8 cellular contexts compared by ENCODE assay signal in genomic region chr4:109701566-109702399, GRCh38. TPM values are rescaled to one million over a fixed set of nuclear protein-coding genes. Genes with fewer than 3 reads are reported as not detected.
A peak's percentile ranks its signal among the peaks of the same experiment; 100 is the strongest.
DNase-seq lines count a peak whose midpoint lies in the region; ATAC-seq and TF ChIP-seq lines count a peak whose summit lies in the region.

No MANE protein-coding gene starts in this region.

- DNase-seq in Kasumi-1 (lab: John Stamatoyannopoulos, UW): peak; percentile 26 to 29
- no peak for DNase-seq in central memory CD8-positive, alpha-beta T cell (ENCODE audit: low spot score in 2 of 2)
- DNase-seq in mucosa of descending colon: peak in 2 of 3 donors; percentile 60 to 62
- DNase-seq in putamen (ENCODE audit: low spot score): no peak
- DNase-seq in G401 (ENCODE audit: low spot score): no peak
- DNase-seq in DMS114 treated with DMSO at 0.1 percent for 48 hours (lab: John Stamatoyannopoulos, UW; ENCODE audit: unreplicated experiment): no peak

- in situ Hi-C loops in G401 (cut with HindIII; ENCODE audit: low sequenced_read_pairs): no loop called here

- TF ChIP-seq CTCF in GM12875 (IDR thresholded peaks at IDR 0.05; ENCODE audit: borderline replicate concordance, insufficient read depth, low read depth, low read length): no peak
- no peak for TF ChIP-seq CTCF in mucosa of descending colon (IDR thresholded peaks at IDR 0.05)

- H3K27ac Mint-ChIP-seq in central memory CD8-positive, alpha-beta T cell (ENCODE audit: low read depth): peak overlapping the region; percentile 94

- H3K9me3 Mint-ChIP-seq in central memory CD8-positive, alpha-beta T cell: no peaks in the 10 kb centered on the region

- peak overlapping the region; percentile 90 for H3K4me3 Mint-ChIP-seq in central memory CD8-positive, alpha-beta T cell

- no peaks in the 10 kb centered on the region for H3K27me3 Mint-ChIP-seq in central memory CD8-positive, alpha-beta T cell

- intact Hi-C loops in mucosa of descending colon (cut with DNase I, micrococcal nuclease): no loop called here

- peaks cover 49% of the 10 kb centered on the region for H3K4me1 Mint-ChIP-seq in central memory CD8-positive, alpha-beta T cell

- peaks cover 45% of the 10 kb centered on the region for H3K4me1 ChIP-seq in mucosa of descending colon (ENCODE audit: low read depth)

- peaks cover 16% of the 10 kb centered on the region for H3K36me3 Mint-ChIP-seq in central memory CD8-positive, alpha-beta T cell (ENCODE audit: insufficient read depth)

- H3K36me3 ChIP-seq in mucosa of descending colon (ENCODE audit: low read depth): no peaks in the 10 kb centered on the region

- H3K9me3 ChIP-seq in mucosa of descending colon: no peaks in the 10 kb centered on the region

- no peak for ATAC-seq in central memory CD8-positive, alpha-beta T cell (replicated peaks; ENCODE audit: extremely low read depth, poor library complexity, severe bottlenecking)
- ATAC-seq in mucosa of descending colon: peak; percentile 55
- no peak for ATAC-seq in GM19035 (IDR thresholded peaks at IDR 0.05; ENCODE audit: unreplicated experiment)

- H3K4me3 ChIP-seq in GM12875 (ENCODE audit: low read depth, low read length): peak overlapping the region; percentile 91
- no peak overlapping the region for H3K4me3 ChIP-seq in mucosa of descending colon

RNA-seq across cellular contexts. Expression of gene CASP6, which starts 1.5 kb away (rescaled TPM):
- total RNA-seq in mucosa of descending colon: 10 to 100 TPM; 40.1 to 81.5 (median 78.7) TPM
- total RNA-seq in G401 (2014; rRNA removed; shearing (Covaris generic)): 23.1 and 72.9 TPM in 2 replicates

RNA-seq across cellular contexts. Expression of gene PLA2G12A, which starts 28.1 kb away (rescaled TPM):
- 10 to 100 TPM; 30.9 to 45.3 (median 43.5) TPM for total RNA-seq in mucosa of descending colon
- total RNA-seq in G401 (2014; rRNA removed; shearing (Covaris generic)): 13.8 and 23.5 TPM in 2 replicates

Comparison
In these comparisons a context has a peak if more than half of its experiments do, and no peak if none do; other contexts are left out.
1. DNase-seq: peak in Kasumi-1 (2 of 2) and mucosa of descending colon (2 of 3); none in central memory CD8-positive, alpha-beta T cell (0 of 2), putamen (single experiment), G401 (single experiment) and DMS114 treated with DMSO at 0.1 percent for 48 hours (single experiment).